8 cellular contexts compared by ENCODE assay signal in genomic region chr3:130746296-130747039, GRCh38. TPM values are rescaled to one million over a fixed set of nuclear protein-coding genes. Genes with fewer than 3 reads are reported as not detected.
DNase-seq lines count a peak whose midpoint lies in the region; ATAC-seq, FAIRE-seq and TF ChIP-seq lines count a peak whose summit lies in the region.

PIK3R4 (minus strand) TSS chr3:130746829; CDS start chr3:130745218, 1,611 bp downstream.

- H3K27ac ChIP-seq in right atrium auricular region (peak within 1 kb of the TSS; percentile 84 to 92), psoas muscle (peak within 1 kb of the TSS; percentile 86)

- H3K4me3 ChIP-seq in right atrium auricular region (peak within 1 kb of the TSS; percentile 78 to 88), psoas muscle (peak within 1 kb of the TSS; percentile 83)

- no peak for FAIRE-seq in urothelium cell line (lab: Jason Lieb, UNC)

- H3K4me1 ChIP-seq in right atrium auricular region (peaks cover 0 to 49% of the 10 kb centered on the region in 2 donors), psoas muscle (peaks cover 45% of the 10 kb centered on the region)

- no peaks in the 10 kb centered on the region for H3K9me3 ChIP-seq in right atrium auricular region
- H3K9me3 ChIP-seq in psoas muscle = no peaks in the 10 kb centered on the region

- WGBS in psoas muscle, 3 donors = 0 to 1% (median 0%) methylated on average over 38 to 42 of the region's 42 CpGs

- H3K36me3 ChIP-seq in right atrium auricular region (peaks cover 15% of the 10 kb centered on the region), psoas muscle (ENCODE audit: insufficient read depth in 1 of 2, low read depth in 1 of 2) (peaks cover 0 to 14% of the 10 kb centered on the region in 2 donors)

- intact Hi-C loops in T-helper 2 cell treated with Interferon-gamma antibody and Interleukin-4, amounts not matched to agents 100 ng/mL and 5 ng/mL, for 36 hours (cut with micrococcal nuclease) = loop anchor here (1.0 to 10.0 kb wide), 6 partner anchors 104 to 1302 kb away; partner anchors contain the start of genes ASTE1, IFT122, NEK11 and NUDT16
- intact Hi-C loops in psoas muscle (cut with DNase I) = no loop called here

- H3K27me3 ChIP-seq in right atrium auricular region (no peaks in the 10 kb centered on the region), psoas muscle (ENCODE audit: insufficient read depth in 3 of 3, low read length in 2 of 3) (no peaks in the 10 kb centered on the region)

- DNase-seq in NCI-H187 treated with DMSO at 0.1 percent for 48 hours (lab: John Stamatoyannopoulos, UW) (peak; percentile 95), anterior cingulate cortex (lab: John Stamatoyannopoulos, UW) (peak; percentile 73 to 98 (median 93)), right atrium auricular region (ENCODE audit: low spot score) (peak; percentile 98), psoas muscle (peak; percentile 88 to 94), urothelium cell line (ENCODE audit: low spot score) (peak; percentile 94)

- TF ChIP-seq CTCF in right atrium auricular region (IDR thresholded peaks at IDR 0.05) (no peak), psoas muscle (IDR thresholded peaks at IDR 0.05) (no peak)

- ATAC-seq in GM18499 (IDR thresholded peaks at IDR 0.05; ENCODE audit: insufficient read depth, unreplicated experiment) (peak; percentile 90), HG02943 (IDR thresholded peaks at IDR 0.05; ENCODE audit: low read depth, unreplicated experiment) (peak; percentile 94), psoas muscle (peak; percentile 97 to 99 (median 98))

RNA-seq across cellular contexts. Expression of gene PIK3R4, which starts in this region (rescaled TPM):
- total RNA-seq in T-helper 2 cell treated with Interferon-gamma antibody and Interleukin-4, amounts not matched to agents 100 ng/mL and 5 ng/mL, for 36 hours = 25.0 and 26.2 TPM in 2 replicates
- total RNA-seq in right atrium auricular region = 10 to 100 TPM; 24.4 to 25.9 TPM
- 10 to 100 TPM; 11.0 to 14.1 (median 13.2) TPM for total RNA-seq in psoas muscle
- 10 to 100 TPM; 16.7 to 20.3 (median 19.4) TPM for polyA plus RNA-seq in psoas muscle

Comparison
In these comparisons a context has a peak if more than half of its experiments do, and no peak if none do; other contexts are left out.
1. Peak in every context shown above with its lines: DNase-seq, ATAC-seq, H3K4me3 ChIP-seq and H3K27ac ChIP-seq.